12 cellular contexts compared by ENCODE assay signal in the genomic region with DNA sequence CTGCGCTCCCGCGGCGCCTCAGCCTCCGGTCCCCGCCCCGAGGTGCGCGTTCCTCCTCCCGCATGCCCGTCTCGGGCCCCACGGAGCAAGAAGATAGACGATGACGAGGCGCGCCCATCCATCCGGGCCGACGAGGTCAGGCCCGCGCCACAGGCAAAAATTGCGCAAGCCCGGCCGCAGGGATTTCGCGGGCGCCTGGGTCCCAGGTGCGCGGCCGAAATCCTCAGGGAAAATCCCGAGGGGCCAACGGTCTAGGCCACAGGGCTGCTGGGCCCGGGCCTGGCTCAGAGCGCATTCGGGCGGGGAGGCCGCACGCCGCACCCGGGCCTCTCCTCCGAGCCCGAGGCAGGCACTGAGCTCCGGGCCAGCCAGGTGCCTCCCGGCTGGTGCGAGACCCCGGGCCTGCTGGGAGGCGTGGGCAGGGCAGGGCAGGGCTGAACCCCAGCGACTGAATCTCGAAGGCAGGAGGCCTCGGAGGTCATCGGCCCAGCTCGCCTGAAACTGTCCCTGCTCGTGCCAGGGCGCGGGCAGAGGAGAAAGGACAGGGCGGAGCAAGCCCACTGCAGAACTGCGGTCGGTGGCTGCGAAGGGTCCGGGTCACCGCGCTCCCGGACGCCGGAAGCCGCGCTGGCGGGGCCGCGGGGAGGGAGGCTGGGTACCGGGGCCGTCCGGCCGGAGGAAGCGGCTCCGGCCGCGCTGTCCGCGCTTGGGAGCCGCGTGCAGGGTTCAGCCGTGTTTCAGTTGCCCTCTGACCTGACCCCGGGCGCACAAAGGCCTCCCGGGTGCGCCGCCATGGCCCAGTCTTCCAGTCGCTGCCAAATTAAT.
DNase-seq lines count a peak whose midpoint lies in the region; ATAC-seq, FAIRE-seq and TF ChIP-seq lines count a peak whose summit lies in the region.
"Had no signal": no experiment of that assay in that cellular context is flagged by ENCODE, and none has a peak within 500 bp of the region (broad histone marks: within the 10 kb centered on the region; RNA-seq: fewer than 3 reads in every experiment).

No MANE protein-coding gene starts in this region.

- FAIRE-seq in D721Med (lab: Jason Lieb, UNC) = no peak

- H3K27me3 ChIP-seq in left ventricle myocardium inferior (ENCODE audit: low read depth) = peaks cover 100% of the 10 kb centered on the region
- H3K27me3 ChIP-seq in muscle layer of colon (ENCODE audit: control insufficient read depth in 1 of 2, insufficient read depth in 2 of 2, low read length in 2 of 2) = peaks cover 22 to 41% of the 10 kb centered on the region in 2 donors
- H3K27me3 ChIP-seq in upper lobe of left lung = peaks cover 0 to 46% (median 22%) of the 10 kb centered on the region in 4 donors
- H3K27me3 ChIP-seq: ovary had no signal

- DNase-seq in left ventricle myocardium inferior (no peak), left ventricle myocardium superior (no peak), coronary artery (ENCODE audit: low spot score) (no peak), upper lobe of left lung (peak in 1 of 2 donors; percentile 81), D721Med (ENCODE audit: insufficient read length, low spot score) (no peak), HUDEP-2 (lab: John Stamatoyannopoulos, UW; ENCODE audit: unreplicated experiment in 76 of 76) (no peak)
- DNase-seq: activated CD4-positive, CD25-positive, alpha-beta regulatory T cell; erythroblast; NCI-H510A; ovary had no signal

- H3K36me3 ChIP-seq in left ventricle myocardium inferior (no peaks in the 10 kb centered on the region), muscle layer of colon (ENCODE audit: insufficient read depth, low read length) (no peaks in the 10 kb centered on the region), upper lobe of left lung (no peaks in the 10 kb centered on the region)
- H3K36me3 ChIP-seq: ovary had no signal

- H3K4me1 ChIP-seq in left ventricle myocardium inferior = peaks cover 16% of the 10 kb centered on the region
- no peaks in the 10 kb centered on the region for H3K4me1 ChIP-seq in muscle layer of colon (ENCODE audit: insufficient read depth, low read length)
- H3K4me1 ChIP-seq in upper lobe of left lung = peaks cover 10 to 21% (median 15%) of the 10 kb centered on the region in 4 donors

- ATAC-seq in left ventricle myocardium superior = no peak
- peak in 1 of 2 donors; percentile 27 for ATAC-seq in upper lobe of left lung (ENCODE audit: low FRiP score in 2 of 2)
- no peak for ATAC-seq in GM21526 (IDR thresholded peaks at IDR 0.05; ENCODE audit: low FRiP score, unreplicated experiment)

- 11% methylated on average over 69 of the region's 90 CpGs; no CpG with 5 or more reads in 1 of the 2 donors for WGBS in upper lobe of left lung, 2 donors

- TF ChIP-seq CTCF in left ventricle myocardium inferior (IDR thresholded peaks at IDR 0.05; ENCODE audit: borderline replicate concordance) (no peak), coronary artery (IDR thresholded peaks at IDR 0.05) (no peak), upper lobe of left lung (IDR thresholded peaks at IDR 0.05) (no peak), D721Med (IDR thresholded peaks at IDR 0.05; ENCODE audit: insufficient read depth, missing control alignments) (no peak)

- H3K27ac ChIP-seq in left ventricle myocardium inferior (replicated peaks) = no peak overlapping the region
- H3K27ac ChIP-seq in coronary artery = no peak overlapping the region
- no peak overlapping the region for H3K27ac ChIP-seq in muscle layer of colon (ENCODE audit: low read depth, low read length)
- no peak overlapping the region for H3K27ac ChIP-seq in upper lobe of left lung
- H3K27ac ChIP-seq: ovary had no signal

- no peak overlapping the region for H3K9ac ChIP-seq in muscle layer of colon (ENCODE audit: low read length)

- peak overlapping the region; percentile 59 for H3K4me3 ChIP-seq in left ventricle myocardium inferior
- H3K4me3 ChIP-seq in coronary artery = peak overlapping the region; percentile 61
- peak overlapping the region; percentile 23 to 47 for H3K4me3 ChIP-seq in muscle layer of colon (ENCODE audit: low read depth in 1 of 2, low read length in 2 of 2)
- peak overlapping the region in 3 of 4 donors; percentile 6 to 36 (median 23) for H3K4me3 ChIP-seq in upper lobe of left lung
- H3K4me3 ChIP-seq: ovary had no signal

- intact Hi-C loops in left ventricle myocardium inferior (cut with micrococcal nuclease) (no loop called here), left ventricle myocardium superior (cut with micrococcal nuclease) (no loop called here)

- TF ChIP-seq EP300 in upper lobe of left lung (IDR thresholded peaks at IDR 0.05) = no peak

- TF ChIP-seq POLR2A in upper lobe of left lung (IDR thresholded peaks at IDR 0.05) = no peak

- peaks cover 26% of the 10 kb centered on the region for H3K9me3 ChIP-seq in left ventricle myocardium inferior (replicated peaks)
- peaks cover 22% of the 10 kb centered on the region for H3K9me3 ChIP-seq in muscle layer of colon (ENCODE audit: low read length)
- H3K9me3 ChIP-seq in upper lobe of left lung = peaks cover 17 to 22% (median 18%) of the 10 kb centered on the region in 4 donors
